2 cellular contexts compared by ENCODE assay signal in the genomic region with DNA sequence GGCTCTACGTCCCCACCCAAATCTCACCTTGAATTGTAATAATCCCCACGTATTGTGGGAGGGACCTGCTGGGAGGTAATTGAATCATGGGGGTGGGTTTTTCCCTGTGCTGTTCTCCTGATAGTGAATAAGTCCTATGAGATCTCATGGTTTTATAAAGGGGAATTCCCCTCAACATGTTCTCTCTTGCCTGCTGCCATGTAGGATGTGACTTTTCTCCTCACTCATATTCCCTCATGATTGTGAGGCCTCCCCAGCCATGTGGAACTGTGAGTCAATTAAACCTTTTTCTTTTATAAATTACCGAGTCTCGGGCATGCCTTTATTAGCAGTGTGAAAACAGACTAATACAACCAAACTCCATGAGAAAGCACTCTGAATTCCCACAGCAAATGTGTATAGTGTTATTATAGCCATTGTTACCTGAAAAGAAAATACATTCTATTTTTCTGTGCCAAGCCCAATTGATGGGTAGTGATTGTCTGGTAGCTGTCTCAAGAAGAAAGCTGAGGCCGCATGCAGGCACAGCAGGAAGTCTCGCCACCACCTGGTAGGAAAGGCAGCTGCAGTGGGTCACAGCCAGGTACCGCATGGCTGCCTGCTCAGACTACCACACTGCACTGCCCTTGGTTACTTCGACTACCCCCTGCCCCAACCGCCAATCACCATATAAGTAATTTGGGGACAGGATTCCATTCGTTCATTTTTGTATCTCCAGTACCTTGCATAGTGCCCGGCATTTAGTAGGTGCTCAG.
A peak's percentile ranks its signal among the peaks of the same experiment; 100 is the strongest.
TF ChIP-seq lines count a peak whose summit lies in the region.

No MANE protein-coding gene starts in this region.

TF ChIP-seq in HCT116, 20 proteins besides CTCF, POLR2A, EP300 and RAD21 (continued from another document):
- no peak for TF ChIP-seq POLR2AphosphoS5 (IDR thresholded peaks at IDR 0.05; ENCODE audit: low read depth, low read length)
- TF ChIP-seq, protein P1, sequence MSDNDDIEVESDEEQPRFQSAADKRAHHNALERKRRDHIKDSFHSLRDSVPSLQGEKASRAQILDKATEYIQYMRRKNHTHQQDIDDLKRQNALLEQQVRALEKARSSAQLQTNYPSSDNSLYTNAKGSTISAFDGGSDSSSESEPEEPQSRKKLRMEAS (IDR thresholded peaks at IDR 0.05): peak; percentile 25; the same call in 1 of the 2 replicates
- TF ChIP-seq ZNF274 (IDR thresholded peaks at IDR 0.05; ENCODE audit: low read depth, low read length): no peak
- no peak for TF ChIP-seq YY1 (IDR thresholded peaks at IDR 0.05; ENCODE audit: extremely low read depth, insufficient replicate concordance, low read depth, low read length)
- no peak for TF ChIP-seq CEBPB (IDR thresholded peaks at IDR 0.05; ENCODE audit: low read depth)
- TF ChIP-seq, protein P2, sequence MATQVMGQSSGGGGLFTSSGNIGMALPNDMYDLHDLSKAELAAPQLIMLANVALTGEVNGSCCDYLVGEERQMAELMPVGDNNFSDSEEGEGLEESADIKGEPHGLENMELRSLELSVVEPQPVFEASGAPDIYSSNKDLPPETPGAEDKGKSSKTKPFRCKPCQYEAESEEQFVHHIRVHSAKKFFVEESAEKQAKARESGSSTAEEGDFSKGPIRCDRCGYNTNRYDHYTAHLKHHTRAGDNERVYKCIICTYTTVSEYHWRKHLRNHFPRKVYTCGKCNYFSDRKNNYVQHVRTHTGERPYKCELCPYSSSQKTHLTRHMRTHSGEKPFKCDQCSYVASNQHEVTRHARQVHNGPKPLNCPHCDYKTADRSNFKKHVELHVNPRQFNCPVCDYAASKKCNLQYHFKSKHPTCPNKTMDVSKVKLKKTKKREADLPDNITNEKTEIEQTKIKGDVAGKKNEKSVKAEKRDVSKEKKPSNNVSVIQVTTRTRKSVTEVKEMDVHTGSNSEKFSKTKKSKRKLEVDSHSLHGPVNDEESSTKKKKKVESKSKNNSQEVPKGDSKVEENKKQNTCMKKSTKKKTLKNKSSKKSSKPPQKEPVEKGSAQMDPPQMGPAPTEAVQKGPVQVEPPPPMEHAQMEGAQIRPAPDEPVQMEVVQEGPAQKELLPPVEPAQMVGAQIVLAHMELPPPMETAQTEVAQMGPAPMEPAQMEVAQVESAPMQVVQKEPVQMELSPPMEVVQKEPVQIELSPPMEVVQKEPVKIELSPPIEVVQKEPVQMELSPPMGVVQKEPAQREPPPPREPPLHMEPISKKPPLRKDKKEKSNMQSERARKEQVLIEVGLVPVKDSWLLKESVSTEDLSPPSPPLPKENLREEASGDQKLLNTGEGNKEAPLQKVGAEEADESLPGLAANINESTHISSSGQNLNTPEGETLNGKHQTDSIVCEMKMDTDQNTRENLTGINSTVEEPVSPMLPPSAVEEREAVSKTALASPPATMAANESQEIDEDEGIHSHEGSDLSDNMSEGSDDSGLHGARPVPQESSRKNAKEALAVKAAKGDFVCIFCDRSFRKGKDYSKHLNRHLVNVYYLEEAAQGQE (IDR thresholded peaks at IDR 0.05; ENCODE audit: low read depth): no peak

TF ChIP-seq in SK-N-SH treated with all-trans-retinoic acid at 6 μM for 48 hours, 23 proteins besides CTCF, POLR2A, EP300 and RAD21:
- no peak for TF ChIP-seq PATZ1 (CRISPR knock-in tag; IDR thresholded peaks at IDR 0.05; ENCODE audit: borderline replicate concordance)
